Comparison of ENCODE assay signal across 15 cellular contexts in genomic region chr3:144187531-144188230, GRCh38.
DNase-seq lines count a peak whose midpoint lies in the region; ATAC-seq and TF ChIP-seq lines count a peak whose summit lies in the region.
"Had no signal": no experiment of that assay in that cellular context is flagged by ENCODE, and none has a peak within 500 bp of the region (broad histone marks: within the 10 kb centered on the region; RNA-seq: fewer than 3 reads in every experiment).

No MANE protein-coding gene starts in this region.

- no peaks in the 10 kb centered on the region for H3F3A ChIP-seq in PC-3 (ENCODE audit: low read length, unreplicated experiment)

- no peaks in the 10 kb centered on the region for H3K9me2 ChIP-seq in PC-3 (replicated peaks; ENCODE audit: low read length)

- no peak overlapping the region for H3K4me2 ChIP-seq in PC-3 (ENCODE audit: low read length)

- no peak overlapping the region for H2AFZ ChIP-seq in PC-3 (ENCODE audit: low read length)

- no peaks in the 10 kb centered on the region for H3K36me3 ChIP-seq in PC-3 (ENCODE audit: low read depth, low read length)
- H3K36me3 ChIP-seq: neutrophil, SJCRH30 had no signal

- H4K20me1 ChIP-seq in PC-3 (ENCODE audit: low read length) = no peaks in the 10 kb centered on the region

- ATAC-seq in HG02610 (IDR thresholded peaks at IDR 0.05; ENCODE audit: unreplicated experiment) (peak; percentile 68), PC-3 (peak; percentile 88), HG02763 (IDR thresholded peaks at IDR 0.05; ENCODE audit: unreplicated experiment) (no peak), HG02571 (IDR thresholded peaks at IDR 0.05; ENCODE audit: unreplicated experiment) (no peak)
- ATAC-seq: activated CD8-positive, alpha-beta memory T cell treated with anti-CD3 and anti-CD28 coated beads, Interleukin-2, amount 10 ng/mL, durations not matched to agents 7 days and 5 days had no signal

- peaks cover 6% of the 10 kb centered on the region; the same call in 1 of the 2 replicates for H3K4me1 ChIP-seq in PC-3 (ENCODE audit: insufficient read depth, low read length)
- H3K4me1 ChIP-seq: SJCRH30 had no signal

- DNase-seq in AG20443 (ENCODE audit: low spot score) (peak; percentile 17), PC-3 (peak; percentile 55), fibroblast of pulmonary artery (ENCODE audit: low read depth) (peak; percentile 13), NOMO-1 (lab: John Stamatoyannopoulos, UW; ENCODE audit: unreplicated experiment in 2 of 2) (no peak)
- DNase-seq in stimulated activated CD4-positive, alpha-beta T cell treated with anti-CD3 and anti-CD28 coated beads, Interleukin-4, amount 100 ng/mL, for 4 hours = no peak
- DNase-seq: activated CD8-positive, alpha-beta memory T cell treated with anti-CD3 and anti-CD28 coated beads, Interleukin-2, amount 10 ng/mL, durations not matched to agents 7 days and 5 days; CD4-positive, alpha-beta memory T cell; NCI-H1436 treated with DMSO at 0.1 percent for 48 hours; NCI-H748 treated with DMSO at 0.1 percent for 48 hours; SJCRH30; small intestine had no signal

- no TSS peak for BruUV-seq in PC-3 (replicated peaks; lab: Mats Ljungman, UMichigan)

- POLR2A ChIA-PET in PC-3 (lab: Charles Lee; ENCODE audit: unreplicated experiment) = interaction anchor here (0.5 kb wide), 1 partner anchor 197 kb away, joined by 5 read pairs; no protein-coding TSS in a partner anchor

- peak overlapping the region; percentile 58 for H3K27ac ChIP-seq in PC-3 (ENCODE audit: low read length)
- H3K27ac ChIP-seq: neutrophil, SJCRH30 had no signal

- intact Hi-C loops in PC-3 (cut with micrococcal nuclease) = loop anchor here (1.0 to 5.0 kb wide), 2 partner anchors 105 to 215 kb away; no protein-coding TSS in a partner anchor

- H3K9ac ChIP-seq in PC-3 (ENCODE audit: low read length) = peak overlapping the region; percentile 20; the same call in 1 of the 2 replicates

- CTCF ChIA-PET in PC-3 (lab: Charles Lee) = interaction anchor here (0.5 kb wide), 1 partner anchor 55 kb away, joined by 3 read pairs; no protein-coding TSS in a partner anchor

- no peaks in the 10 kb centered on the region for H3K79me2 ChIP-seq in PC-3 (ENCODE audit: low read length)

- no peaks in the 10 kb centered on the region for H3K27me3 ChIP-seq in PC-3 (ENCODE audit: low read length)
- H3K27me3 ChIP-seq: neutrophil, SJCRH30 had no signal

- H3K4me3 ChIP-seq in PC-3 (ENCODE audit: low read length) = no peak overlapping the region
- H3K4me3 ChIP-seq in fibroblast of pulmonary artery (replicated peaks; ENCODE audit: low read depth, low read length) = no peak overlapping the region
- H3K4me3 ChIP-seq: SJCRH30 had no signal

- TF ChIP-seq CTCF in PC-3 (conservative IDR thresholded peaks at IDR 0.05; ENCODE audit: low read depth, low read length) = no peak
- TF ChIP-seq CTCF in fibroblast of pulmonary artery (IDR thresholded peaks at IDR 0.05; ENCODE audit: low read length, missing control alignments) = no peak

- 0 out of 2 replicates have a peak, but pooled peaks cover 9% of the 10 kb centered on the region for H3K9me3 ChIP-seq in PC-3 (ENCODE audit: low read length)
- H3K9me3 ChIP-seq: neutrophil had no signal

Comparison
In these comparisons a context has a peak if more than half of its experiments do, and no peak if none do; other contexts are left out.
1. DNase-seq: peak in AG20443 (single experiment), PC-3 (single experiment) and fibroblast of pulmonary artery (single experiment); none in stimulated activated CD4-positive, alpha-beta T cell treated with anti-CD3 and anti-CD28 coated beads, Interleukin-4, amount 100 ng/mL, for 4 hours (0 of 2) and NOMO-1 (0 of 2).
2. ATAC-seq: peak in HG02610 (single experiment) and PC-3 (single experiment); none in HG02763 (single experiment) and HG02571 (single experiment).